18 cellular contexts compared by ENCODE assay signal in the genomic region with DNA sequence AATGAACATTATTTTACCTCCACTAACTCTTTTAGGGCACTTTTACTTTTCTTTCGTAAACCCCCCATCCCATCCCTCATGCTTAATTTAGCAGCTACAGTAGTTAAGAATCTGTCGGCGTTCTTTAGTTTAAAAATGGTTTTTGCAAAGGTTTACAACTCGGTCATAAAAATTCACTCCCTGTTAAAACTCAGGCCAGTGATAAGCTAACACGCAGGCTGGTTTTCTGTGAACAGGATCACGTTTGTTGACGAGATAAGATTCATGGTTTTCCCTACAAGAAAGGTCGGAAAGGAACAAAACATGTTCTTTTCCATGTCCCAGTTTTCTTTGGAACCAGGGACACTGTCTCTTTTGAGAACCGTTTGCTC.
A peak's percentile ranks its signal among the peaks of the same experiment; 100 is the strongest.
DNase-seq lines count a peak whose midpoint lies in the region; ATAC-seq and TF ChIP-seq lines count a peak whose summit lies in the region.
"Had no signal": no experiment of that assay in that cellular context is flagged by ENCODE, and none has a peak within 500 bp of the region (broad histone marks: within the 10 kb centered on the region; RNA-seq: fewer than 3 reads in every experiment).

No MANE protein-coding gene starts in this region.

- 58% methylated on average over 9 of the region's 9 CpGs for WGBS in SK-N-SH (ENCODE audit: low lambda C conversion rate)
- WGBS in mesenchymal stem cell: 69% methylated on average over 9 of the region's 9 CpGs
- whole genome bisulfite sequencing in transverse colon (ENCODE audit: low coverage in 1 of 2), 2 donors: 32 to 41% methylated on average over 7 to 9 of the region's 9 CpGs

- H3K9me3 Mint-ChIP-seq in activated T-helper 1 cell treated with anti-CD3 and anti-CD28 coated beads, Interleukin-12 subunit alpha, Interleukin-12 subunit beta, Interleukin-2, Interleukin-4 antibody, amounts not matched to agents 30 ng/mL and 10 ng/mL and 1 ng/mL, durations not matched to agents 14 hours and 24 hours and 36 hours: peaks cover 6% of the 10 kb centered on the region
- H3K9me3 Mint-ChIP-seq: CD4-positive, alpha-beta T cell had no signal

- no peak overlapping the region for H3K14ac ChIP-seq in mesenchymal stem cell (ENCODE audit: low read length in 2 of 2)

- H3K4me1 Mint-ChIP-seq in activated T-helper 1 cell treated with anti-CD3 and anti-CD28 coated beads, Interleukin-12 subunit alpha, Interleukin-12 subunit beta, Interleukin-2, Interleukin-4 antibody, amounts not matched to agents 30 ng/mL and 10 ng/mL and 1 ng/mL, durations not matched to agents 14 hours and 24 hours and 36 hours (ENCODE audit: low read depth): peaks cover 37% of the 10 kb centered on the region

- H3K4me2 ChIP-seq in SK-N-SH: peak overlapping the region; percentile 51
- no peak overlapping the region for H3K4me2 ChIP-seq in mesenchymal stem cell (ENCODE audit: low read length, poor library complexity, severe bottlenecking)
- no peak overlapping the region for H3K4me2 ChIP-seq in osteoblast (ENCODE audit: insufficient read depth, low read length)

- no peaks in the 10 kb centered on the region for H3K9me3 ChIP-seq in SK-N-SH
- H3K9me3 ChIP-seq in mesenchymal stem cell (ENCODE audit: control insufficient read depth, low read length): no peaks in the 10 kb centered on the region
- H3K9me3 ChIP-seq in transverse colon: no peaks in the 10 kb centered on the region
- no peaks in the 10 kb centered on the region for H3K9me3 ChIP-seq in osteoblast (ENCODE audit: low read depth, low read length)
- H3K9me3 ChIP-seq in lower lobe of right lung: no peaks in the 10 kb centered on the region
- H3K9me3 ChIP-seq: HAP-1, SJSA1 had no signal

- H3K23ac ChIP-seq in mesenchymal stem cell (ENCODE audit: low read length in 2 of 2): no peak overlapping the region

- H3K36me3 Mint-ChIP-seq in activated T-helper 1 cell treated with anti-CD3 and anti-CD28 coated beads, Interleukin-12 subunit alpha, Interleukin-12 subunit beta, Interleukin-2, Interleukin-4 antibody, amounts not matched to agents 30 ng/mL and 10 ng/mL and 1 ng/mL, durations not matched to agents 14 hours and 24 hours and 36 hours (ENCODE audit: low read depth): peaks cover 3% of the 10 kb centered on the region

- no peak overlapping the region for H2BK12ac ChIP-seq in mesenchymal stem cell (ENCODE audit: low read length in 2 of 2)

- H2AK5ac ChIP-seq in mesenchymal stem cell (ENCODE audit: low read length, severe bottlenecking): no peak overlapping the region

- ATAC-seq in GM19452 (IDR thresholded peaks at IDR 0.05; ENCODE audit: unreplicated experiment): no peak
- ATAC-seq in lower lobe of right lung: no peak
- ATAC-seq: PC-3 had no signal

- H3K4ac ChIP-seq in mesenchymal stem cell (ENCODE audit: low read depth in 1 of 2, low read length in 2 of 2): no peak overlapping the region

- intact Hi-C loops in transverse colon (cut with DNase I; ENCODE audit: low total_unique reads): no loop called here
- intact Hi-C loops in lower lobe of right lung (cut with DNase I): no loop called here
- intact Hi-C loops in activated T-helper 1 cell treated with anti-CD3 and anti-CD28 coated beads, Interleukin-12 subunit alpha, Interleukin-12 subunit beta, Interleukin-2, Interleukin-4 antibody, amounts not matched to agents 30 ng/mL and 10 ng/mL and 1 ng/mL, durations not matched to agents 14 hours and 24 hours and 36 hours (cut with micrococcal nuclease): loop anchor here (5.0 kb wide), 1 partner anchor 38 kb away; no protein-coding TSS in a partner anchor

- H4K20me1 ChIP-seq in SK-N-SH (ENCODE audit: insufficient read depth) (no peaks in the 10 kb centered on the region), osteoblast (ENCODE audit: insufficient read depth, low read length) (peaks cover 3% of the 10 kb centered on the region)

- no peaks in the 10 kb centered on the region for H3K36me3 ChIP-seq in SK-N-SH (replicated peaks in 1 of 2; ENCODE audit: control insufficient read depth in 1 of 2, insufficient read depth in 2 of 2, low read length in 1 of 2)
- H3K36me3 ChIP-seq in mesenchymal stem cell (ENCODE audit: control insufficient read depth in 1 of 2, insufficient read depth in 2 of 2, low read depth in 1 of 2, low read length in 2 of 2): no peaks in the 10 kb centered on the region
- no peaks in the 10 kb centered on the region for H3K36me3 ChIP-seq in transverse colon
- H3K36me3 ChIP-seq in osteoblast (ENCODE audit: insufficient read depth, low read length): no peaks in the 10 kb centered on the region
- no peaks in the 10 kb centered on the region for H3K36me3 ChIP-seq in lower lobe of right lung
- H3K36me3 ChIP-seq: HAP-1, SJSA1 had no signal

- H3K9me2 ChIP-seq in SK-N-SH: no peaks in the 10 kb centered on the region

- no peak overlapping the region for H3K18ac ChIP-seq in mesenchymal stem cell (ENCODE audit: low read depth in 1 of 2, low read length in 2 of 2)

- H3K27me3 ChIP-seq in SK-N-SH (ENCODE audit: insufficient read depth) (no peaks in the 10 kb centered on the region), mesenchymal stem cell (ENCODE audit: control insufficient read depth in 1 of 2, insufficient read depth in 1 of 2, low read length in 2 of 2) (peaks cover 30 to 46% of the 10 kb centered on the region in 2 experiments), transverse colon (no peaks in the 10 kb centered on the region), osteoblast (ENCODE audit: insufficient read depth, low read length) (peaks cover 33% of the 10 kb centered on the region), lower lobe of right lung (ENCODE audit: low read depth) (no peaks in the 10 kb centered on the region)
- H3K27me3 ChIP-seq: SJSA1 had no signal

- H3K27ac ChIP-seq in SK-N-SH (ENCODE audit: low read depth in 2 of 2, low read length in 1 of 2): peak overlapping the region; percentile 51 to 96; a peak in 3 of 4 replicates
- H3K27ac ChIP-seq in coronary artery: peak overlapping the region in 1 of 2 donors; percentile 18
- no peak overlapping the region for H3K27ac ChIP-seq in mesenchymal stem cell (ENCODE audit: low read length, poor library complexity, severe bottlenecking)
- H3K27ac ChIP-seq in transverse colon: peak overlapping the region in 3 of 4 donors; percentile 26 to 84 (median 46)
- H3K27ac ChIP-seq in osteoblast (ENCODE audit: low read depth, low read length): no peak overlapping the region
- no peak overlapping the region for H3K27ac ChIP-seq in lower lobe of right lung
- H3K27ac ChIP-seq: SJSA1 had no signal

- H3F3A ChIP-seq in SK-N-SH (replicated peaks; ENCODE audit: insufficient read depth): peaks cover 5% of the 10 kb centered on the region

- DNase-seq in SK-N-SH (no peak), coronary artery (ENCODE audit: low spot score) (no peak), mesenchymal stem cell (no peak), transverse colon (no peak), osteoblast (ENCODE audit: insufficient read length, low spot score, missing footprints) (no peak), lower lobe of right lung (no peak)
- no peak for DNase-seq in activated T-helper 1 cell treated with anti-CD3 and anti-CD28 coated beads, Interleukin-12 subunit alpha, Interleukin-12 subunit beta, Interleukin-2, Interleukin-4 antibody, amounts not matched to agents 30 ng/mL and 10 ng/mL and 1 ng/mL, durations not matched to agents 14 hours and 24 hours and 36 hours (ENCODE audit: low spot score)
- DNase-seq: ACHN; CD4-positive, alpha-beta T cell; KG1; NCI-H1436; NCI-H2081; NCI-H510A; NCI-H82; PC-3 had no signal

- H3K79me1 ChIP-seq in mesenchymal stem cell (replicated peaks; ENCODE audit: low read length, poor library complexity, severe bottlenecking): no peaks in the 10 kb centered on the region

- no peak overlapping the region for H2BK5ac ChIP-seq in mesenchymal stem cell (ENCODE audit: low read depth, low read length, poor library complexity, severe bottlenecking)

- H3K27me3 Mint-ChIP-seq in activated T-helper 1 cell treated with anti-CD3 and anti-CD28 coated beads, Interleukin-12 subunit alpha, Interleukin-12 subunit beta, Interleukin-2, Interleukin-4 antibody, amounts not matched to agents 30 ng/mL and 10 ng/mL and 1 ng/mL, durations not matched to agents 14 hours and 24 hours and 36 hours (ENCODE audit: insufficient read depth): peaks cover 20% of the 10 kb centered on the region
- H3K27me3 Mint-ChIP-seq: CD4-positive, alpha-beta T cell had no signal

- no peak overlapping the region for H4K8ac ChIP-seq in mesenchymal stem cell (ENCODE audit: low read length)

- H3K27ac Mint-ChIP-seq in activated T-helper 1 cell treated with anti-CD3 and anti-CD28 coated beads, Interleukin-12 subunit alpha, Interleukin-12 subunit beta, Interleukin-2, Interleukin-4 antibody, amounts not matched to agents 30 ng/mL and 10 ng/mL and 1 ng/mL, durations not matched to agents 14 hours and 24 hours and 36 hours: no peak overlapping the region
- H3K27ac Mint-ChIP-seq: CD4-positive, alpha-beta T cell had no signal

- CTCF ChIA-PET in SK-N-SH (lab: Yijun Ruan, JAX): interaction anchor here (0.5 to 2.4 kb wide), 7 partner anchors 10 to 90 kb away, joined by 3 to 9 read pairs (median 3); no protein-coding TSS in a partner anchor

- no peak overlapping the region for H3K4me3 Mint-ChIP-seq in activated T-helper 1 cell treated with anti-CD3 and anti-CD28 coated beads, Interleukin-12 subunit alpha, Interleukin-12 subunit beta, Interleukin-2, Interleukin-4 antibody, amounts not matched to agents 30 ng/mL and 10 ng/mL and 1 ng/mL, durations not matched to agents 14 hours and 24 hours and 36 hours
- H3K4me3 Mint-ChIP-seq: CD4-positive, alpha-beta T cell had no signal

- H3K9ac ChIP-seq in SK-N-SH (no peak overlapping the region), mesenchymal stem cell (ENCODE audit: low read length) (peak overlapping the region; percentile 28)

- TF ChIP-seq RAD21 in SK-N-SH (IDR thresholded peaks at IDR 0.05; ENCODE audit: low read length): no peak

- H2AFZ ChIP-seq in SK-N-SH (ENCODE audit: low read depth): no peak overlapping the region
- no peak overlapping the region for H2AFZ ChIP-seq in mesenchymal stem cell (ENCODE audit: low read depth, low read length)
- H2AFZ ChIP-seq in osteoblast (ENCODE audit: low read length): no peak overlapping the region

- peaks cover 41 to 88% of the 10 kb centered on the region in 2 experiments for H3K4me1 ChIP-seq in SK-N-SH (ENCODE audit: control insufficient read depth in 1 of 2, insufficient read depth in 2 of 2, low read depth in 1 of 2, low read length in 1 of 2)
- H3K4me1 ChIP-seq in mesenchymal stem cell (ENCODE audit: control insufficient read depth, insufficient read depth, low read depth, low read length): peaks cover 10% of the 10 kb centered on the region
- H3K4me1 ChIP-seq in transverse colon: peaks cover 32 to 67% (median 55%) of the 10 kb centered on the region in 4 donors
- H3K4me1 ChIP-seq in osteoblast (ENCODE audit: insufficient read depth, low read length): peaks cover 8% of the 10 kb centered on the region
- H3K4me1 ChIP-seq in lower lobe of right lung: peaks cover 27% of the 10 kb centered on the region

- H4K91ac ChIP-seq in mesenchymal stem cell (ENCODE audit: low read length): no peak overlapping the region

- H3K79me2 ChIP-seq in SK-N-SH (ENCODE audit: insufficient read depth): no peaks in the 10 kb centered on the region
- no peaks in the 10 kb centered on the region for H3K79me2 ChIP-seq in osteoblast (ENCODE audit: insufficient read depth, low read length)

- no peak for TF ChIP-seq EP300 in SK-N-SH (IDR thresholded peaks at IDR 0.05; ENCODE audit: borderline replicate concordance in 1 of 2, low read depth in 1 of 2, low read length in 1 of 2)
- TF ChIP-seq EP300 in transverse colon (IDR thresholded peaks at IDR 0.05; ENCODE audit: low read depth): no peak

- TF ChIP-seq CTCF in SK-N-SH (IDR thresholded peaks at IDR 0.05) (no peak), coronary artery (IDR thresholded peaks at IDR 0.05) (no peak), transverse colon (IDR thresholded peaks at IDR 0.05) (no peak), osteoblast (IDR thresholded peaks at IDR 0.05; ENCODE audit: extremely low read depth, low read depth, low read length) (no peak), lower lobe of right lung (IDR thresholded peaks at IDR 0.05) (no peak)

- TF ChIP-seq POLR2A in transverse colon (IDR thresholded peaks at IDR 0.05): no peak

- no peak overlapping the region for H2BK15ac ChIP-seq in mesenchymal stem cell (ENCODE audit: low read depth, poor library complexity, severe bottlenecking)

- H3K4me3 ChIP-seq in SK-N-SH (ENCODE audit: low read depth in 2 of 2, low read length in 1 of 2) (no peak overlapping the region), coronary artery (peak overlapping the region; percentile 41), mesenchymal stem cell (ENCODE audit: insufficient read depth in 1 of 2, low read depth in 1 of 2, low read length in 2 of 2) (no peak overlapping the region), transverse colon (no peak overlapping the region), osteoblast (ENCODE audit: insufficient read depth, low read length) (no peak overlapping the region), lower lobe of right lung (no peak overlapping the region)
- H3K4me3 ChIP-seq: HAP-1, SJSA1 had no signal

- POLR2A ChIA-PET in SK-N-SH (lab: Yijun Ruan, JAX): interaction anchor here (1.3 kb wide), 1 partner anchor 67 kb away, joined by 4 read pairs; no protein-coding TSS in a partner anchor

- in situ Hi-C loops in transverse colon (cut with MboI; ENCODE audit: low pct_ligation_motif_present in 1 of 4, low pct_unique_long_range_greater_than_20kb in 1 of 4, low sequenced_read_pairs in 3 of 4): no loop called here

- H2BK120ac ChIP-seq in mesenchymal stem cell (ENCODE audit: low read depth, low read length): no peak overlapping the region

Comparison
In these comparisons a context has a peak if more than half of its experiments do, and no peak if none do; other contexts are left out.
1. H3K27ac ChIP-seq: peak in SK-N-SH (2 of 2) and transverse colon (3 of 4); none in mesenchymal stem cell (single experiment), osteoblast (single experiment) and lower lobe of right lung (single experiment).